In genomic region chr2:120367221-120367620, GRCh38 we compare ENCODE assay signal across 2 cellular contexts.
TF ChIP-seq lines count a peak whose summit lies in the region.

No MANE protein-coding gene starts in this region.

TF ChIP-seq in H1, 55 proteins besides CTCF, POLR2A, EP300 and RAD21:
- TF ChIP-seq NRF1 (IDR thresholded peaks at IDR 0.05; ENCODE audit: low read depth, low read length) (no peak), CHD7 (IDR thresholded peaks at IDR 0.05; ENCODE audit: insufficient replicate concordance, low read length) (no peak), SP1 (IDR thresholded peaks at IDR 0.05; ENCODE audit: low read depth, low read length) (no peak), CTBP2 (IDR thresholded peaks at IDR 0.05; ENCODE audit: borderline replicate concordance, insufficient read depth, insufficient read length, low read length) (no peak), YY1 (IDR thresholded peaks at IDR 0.05; ENCODE audit: low read depth, low read length) (no peak), SIN3A (conservative IDR thresholded peaks at IDR 0.05 in 1 of 2, IDR thresholded peaks at IDR 0.05 in 1 of 2; ENCODE audit: low read depth in 1 of 2, low read length in 2 of 2) (no peak), HDAC2 (IDR thresholded peaks at IDR 0.05; ENCODE audit: borderline replicate concordance in 1 of 2, low read depth in 2 of 2, low read length in 2 of 2) (no peak)
- TF ChIP-seq, protein P1, sequence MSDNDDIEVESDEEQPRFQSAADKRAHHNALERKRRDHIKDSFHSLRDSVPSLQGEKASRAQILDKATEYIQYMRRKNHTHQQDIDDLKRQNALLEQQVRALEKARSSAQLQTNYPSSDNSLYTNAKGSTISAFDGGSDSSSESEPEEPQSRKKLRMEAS (IDR thresholded peaks at IDR 0.05): no peak

TF ChIP-seq in HepG2, 621 proteins besides CTCF, POLR2A, EP300 and RAD21:
- TF ChIP-seq KLF15 (CRISPR knock-in tag; IDR thresholded peaks at IDR 0.05; ENCODE audit: borderline replicate concordance) (no peak), MTF1 (CRISPR knock-in tag; IDR thresholded peaks at IDR 0.05) (no peak), RXRB (CRISPR knock-in tag; IDR thresholded peaks at IDR 0.05; ENCODE audit: borderline replicate concordance) (no peak), ZNF616 (CRISPR knock-in tag; IDR thresholded peaks at IDR 0.05; ENCODE audit: low read depth) (no peak), SATB2 (CRISPR knock-in tag; IDR thresholded peaks at IDR 0.05) (no peak), CBX1 (IDR thresholded peaks at IDR 0.05; ENCODE audit: low read depth) (no peak)
